In the genomic region with DNA sequence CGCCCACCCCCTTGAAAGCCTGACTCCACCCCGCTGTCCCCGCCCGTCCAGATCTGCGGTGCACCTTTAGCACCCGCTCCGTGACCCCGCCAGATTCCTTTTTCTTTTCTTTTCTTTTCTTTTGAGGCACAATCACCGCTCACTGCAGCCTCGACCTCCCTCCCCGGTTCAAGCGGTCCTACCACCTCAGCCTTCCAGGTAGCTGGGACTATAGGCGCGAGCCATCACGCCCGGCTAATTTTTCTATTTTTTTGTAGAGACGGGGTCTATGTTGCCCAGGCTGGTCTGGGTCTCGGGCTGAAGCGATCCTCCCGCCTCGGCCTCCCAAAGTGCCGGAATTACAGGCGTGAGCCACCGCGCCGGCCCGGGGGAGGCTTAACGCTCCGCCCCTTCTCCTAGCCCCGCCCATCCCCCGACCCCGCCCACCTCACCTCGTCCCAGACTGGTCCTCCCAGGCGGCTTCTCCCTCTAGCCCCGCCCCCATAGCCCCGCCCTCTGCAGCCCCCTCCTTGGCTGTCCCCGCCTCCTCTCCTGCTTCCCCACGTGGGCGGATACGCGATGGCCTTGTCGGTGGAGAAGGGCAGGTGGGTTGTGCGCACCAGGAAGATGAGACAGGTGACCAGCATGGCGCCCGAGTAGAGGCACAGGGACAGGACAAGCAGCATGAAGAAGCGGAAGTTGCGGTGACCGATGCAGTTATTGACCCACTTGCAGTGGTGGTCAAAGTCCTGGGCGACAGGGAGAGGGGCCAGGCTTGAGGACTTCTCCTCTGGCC, we compare ENCODE assay signal across 8 cellular contexts. TPM values are rescaled to one million over a fixed set of nuclear protein-coding genes. Genes with fewer than 3 reads are reported as not detected.
A peak's percentile ranks its signal among the peaks of the same experiment; 100 is the strongest.
DNase-seq lines count a peak whose midpoint lies in the region; ATAC-seq and TF ChIP-seq lines count a peak whose summit lies in the region.

No MANE protein-coding gene starts in this region.

- H3K4me1 Mint-ChIP-seq in T-helper 17 cell (peaks cover 17% of the 10 kb centered on the region), brain (peaks cover 6% of the 10 kb centered on the region)

- H3K9me3 Mint-ChIP-seq in brain, result peaks cover 4 to 21% (median 15%) of the 10 kb centered on the region in 5 experiments

- CTCF ChIA-PET in HEK293 (lab: Yijun Ruan, JAX), result interaction anchor here (0.9 kb wide), 1 partner anchor 12 kb away, joined by 3 read pairs; no protein-coding TSS in a partner anchor

- H3K36me3 ChIP-seq in HEK293 (ENCODE audit: control insufficient read depth in 2 of 2, insufficient read depth in 1 of 2, low read length in 2 of 2) (no peaks in the 10 kb centered on the region), kidney epithelial cell (ENCODE audit: control insufficient read depth, insufficient read depth, low read length) (no peaks in the 10 kb centered on the region)

- DNase-seq in T-helper 17 cell (peak; percentile 39 to 71 (median 70)), kidney epithelial cell (ENCODE audit: low read depth) (no peak), superior temporal gyrus (ENCODE audit: extremely low spot score) (no peak)
- peak; percentile 46 to 61 for DNase-seq in stimulated activated CD8-positive, alpha-beta memory T cell treated with anti-CD3 and anti-CD28 coated beads, Interleukin-2, amount 100 ng/mL, for 48 hours (ENCODE audit: low read depth in 2 of 2)

- H3K27me3 Mint-ChIP-seq in T-helper 17 cell (no peaks in the 10 kb centered on the region), brain (peaks cover 24% of the 10 kb centered on the region)

- ATAC-seq in T-helper 17 cell (peak; percentile 78), GM18873 (IDR thresholded peaks at IDR 0.05; ENCODE audit: low FRiP score, unreplicated experiment) (no peak), GM21717 (IDR thresholded peaks at IDR 0.05; ENCODE audit: unreplicated experiment) (no peak)

- peaks cover 25% of the 10 kb centered on the region for H3K27me3 ChIP-seq in kidney epithelial cell (ENCODE audit: control insufficient read depth, insufficient read depth, low read length)

- POLR2A ChIA-PET in HEK293 (lab: Yijun Ruan, JAX), result no interaction called here

- H3K27ac Mint-ChIP-seq in T-helper 17 cell (no peak overlapping the region), brain (no peak overlapping the region)

- no peak for TF ChIP-seq CTCF in HEK293 (tag by site-specific recombination; IDR thresholded peaks at IDR 0.05)
- no peak for TF ChIP-seq CTCF in brain (conservative IDR thresholded peaks at IDR 0.05)
- no peak for TF ChIP-seq CTCF in kidney epithelial cell (IDR thresholded peaks at IDR 0.05; ENCODE audit: insufficient read depth, low read length, poor library complexity, severe bottlenecking)

- no peaks in the 10 kb centered on the region for H3K9me3 ChIP-seq in HEK293 (ENCODE audit: control insufficient read depth, insufficient read depth, low read depth, low read length)
- no peaks in the 10 kb centered on the region for H3K9me3 ChIP-seq in T-helper 17 cell (ENCODE audit: control insufficient read depth, low read length, poor library complexity, severe bottlenecking)

- no peak overlapping the region; the same call in 1 of the 2 replicates for H3K4me3 ChIP-seq in HEK293 (ENCODE audit: low read depth, low read length)
- H3K4me3 ChIP-seq in kidney epithelial cell (ENCODE audit: low read depth, low read length), result peak overlapping the region; percentile 37

- H3K27ac ChIP-seq in HEK293 (ENCODE audit: extremely low read depth, low read depth, low read length), result no peak overlapping the region

- no peaks in the 10 kb centered on the region for H3K36me3 Mint-ChIP-seq in T-helper 17 cell (ENCODE audit: low read depth)
- peaks cover 5% of the 10 kb centered on the region for H3K36me3 Mint-ChIP-seq in brain

- H3K4me3 Mint-ChIP-seq in T-helper 17 cell (peak overlapping the region; percentile 73), brain (peak overlapping the region; percentile 79 to 83 (median 81))

- no peaks in the 10 kb centered on the region for H3K4me1 ChIP-seq in HEK293 (ENCODE audit: control insufficient read depth, insufficient read depth, low read length)

TF ChIP-seq in HEK293, 187 proteins besides CTCF, POLR2A, EP300 and RAD21:
- TF ChIP-seq ZFHX2 (tag by site-specific recombination; conservative IDR thresholded peaks at IDR 0.05) (0 out of 2 replicates have a peak, but pooled peaks have one; percentile 11), KLF8 (tag by site-specific recombination; IDR thresholded peaks at IDR 0.05) (peak; percentile 56; the same call in 1 of the 2 replicates), KLF1 (tag by site-specific recombination; IDR thresholded peaks at IDR 0.05) (peak; percentile 34; the same call in 1 of the 2 replicates), SP3 (tag by site-specific recombination; IDR thresholded peaks at IDR 0.05) (peak; percentile 44; the same call in 1 of the 2 replicates), ZNF701 (tag by site-specific recombination; IDR thresholded peaks at IDR 0.05) (no peak), SP2 (tag by site-specific recombination; IDR thresholded peaks at IDR 0.05) (peak; percentile 35), ZNF404 (tag by site-specific recombination; IDR thresholded peaks at IDR 0.05) (no peak), ZNF48 (tag by site-specific recombination; IDR thresholded peaks at IDR 0.05) (no peak)
- TF ChIP-seq, protein P1, sequence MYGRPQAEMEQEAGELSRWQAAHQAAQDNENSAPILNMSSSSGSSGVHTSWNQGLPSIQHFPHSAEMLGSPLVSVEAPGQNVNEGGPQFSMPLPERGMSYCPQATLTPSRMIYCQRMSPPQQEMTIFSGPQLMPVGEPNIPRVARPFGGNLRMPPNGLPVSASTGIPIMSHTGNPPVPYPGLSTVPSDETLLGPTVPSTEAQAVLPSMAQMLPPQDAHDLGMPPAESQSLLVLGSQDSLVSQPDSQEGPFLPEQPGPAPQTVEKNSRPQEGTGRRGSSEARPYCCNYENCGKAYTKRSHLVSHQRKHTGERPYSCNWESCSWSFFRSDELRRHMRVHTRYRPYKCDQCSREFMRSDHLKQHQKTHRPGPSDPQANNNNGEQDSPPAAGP (tag by site-specific recombination; IDR thresholded peaks at IDR 0.05), result no peak
TF ChIP-seq in HEK293: peak in this region for 5.

RNA-seq across cellular contexts. Expression of a gene that starts 3.2 kb away (rescaled TPM):
- total RNA-seq in T-helper 17 cell, result not detected
- 0.49 TPM for polyA plus RNA-seq in brain (ENCODE audit: insufficient read depth, low read depth, low replicate concordance)
- not detected in 2 replicates for total RNA-seq in kidney epithelial cell

RNA-seq across cellular contexts. Expression of a gene that starts 8.3 kb away (rescaled TPM):
- total RNA-seq in T-helper 17 cell (not detected), kidney epithelial cell (not detected in 2 replicates)
- not detected for polyA plus RNA-seq in brain (ENCODE audit: insufficient read depth, low read depth, low replicate concordance)

Comparison
In these comparisons a context has a peak if more than half of its experiments do, and no peak if none do; other contexts are left out.
1. DNase-seq: peak in T-helper 17 cell (3 of 3) and stimulated activated CD8-positive, alpha-beta memory T cell treated with anti-CD3 and anti-CD28 coated beads, Interleukin-2, amount 100 ng/mL, for 48 hours (2 of 2); none in kidney epithelial cell (single experiment) and superior temporal gyrus (single experiment).